Comparison of ENCODE assay signal across 9 cellular contexts in genomic region chr11:74011360-74012071, GRCh38. TPM values are rescaled to one million over a fixed set of nuclear protein-coding genes. Genes with fewer than 3 reads are reported as not detected.
DNase-seq lines count a peak whose midpoint lies in the region; ATAC-seq lines count a peak whose summit lies in the region.
"Had no signal": no experiment of that assay in that cellular context is flagged by ENCODE, and none has a peak within 500 bp of the region (broad histone marks: within the 10 kb centered on the region; RNA-seq: fewer than 3 reads in every experiment).

No MANE protein-coding gene starts in this region.

- H3K27ac Mint-ChIP-seq in activated CD4-positive, alpha-beta memory T cell treated with anti-CD3 and anti-CD28 coated beads for 36 hours, result peak overlapping the region; percentile 95
- H3K27ac Mint-ChIP-seq in naive thymus-derived CD4-positive, alpha-beta T cell, result peak overlapping the region; percentile 80 to 98 (median 94)

- CTCF ChIA-PET in activated CD4-positive, alpha-beta memory T cell treated with anti-CD3 and anti-CD28 coated beads for 36 hours (lab: Charles Lee), result interaction anchor here (0.6 to 2.0 kb wide), 4 partner anchors 8 to 31 kb away, joined by 3 to 7 read pairs (median 4); no protein-coding TSS in a partner anchor
- CTCF ChIA-PET in naive thymus-derived CD4-positive, alpha-beta T cell (lab: Charles Lee), result interaction anchor here (0.6 to 1.4 kb wide), 4 partner anchors 22 to 162 kb away, joined by 3 to 4 read pairs (median 3); no protein-coding TSS in a partner anchor

- peak overlapping the region; percentile 24 for H3K4me3 Mint-ChIP-seq in activated CD4-positive, alpha-beta memory T cell treated with anti-CD3 and anti-CD28 coated beads for 36 hours
- H3K4me3 Mint-ChIP-seq in naive thymus-derived CD4-positive, alpha-beta T cell, result peak overlapping the region; percentile 55 to 81 (median 66)

- H3K27me3 ChIP-seq in naive thymus-derived CD4-positive, alpha-beta T cell (ENCODE audit: control insufficient read depth in 2 of 2, insufficient read depth in 2 of 2, low read length in 2 of 2), result no peaks in the 10 kb centered on the region

- H3K36me3 ChIP-seq in naive thymus-derived CD4-positive, alpha-beta T cell (ENCODE audit: control insufficient read depth in 2 of 3, insufficient read depth in 3 of 3, low read length in 3 of 3), result no peaks in the 10 kb centered on the region

- H3K4me1 Mint-ChIP-seq in activated CD4-positive, alpha-beta memory T cell treated with anti-CD3 and anti-CD28 coated beads for 36 hours (ENCODE audit: low read depth), result peaks cover 86% of the 10 kb centered on the region
- peaks cover 46 to 99% (median 87%) of the 10 kb centered on the region in 7 donors for H3K4me1 Mint-ChIP-seq in naive thymus-derived CD4-positive, alpha-beta T cell

- H3K27ac ChIP-seq in naive thymus-derived CD4-positive, alpha-beta T cell (ENCODE audit: low read depth, low read length), result peak overlapping the region; percentile 61
- H3K27ac ChIP-seq: epithelial cell of prostate had no signal

- H3K4me1 ChIP-seq in naive thymus-derived CD4-positive, alpha-beta T cell (ENCODE audit: control insufficient read depth in 2 of 2, insufficient read depth in 2 of 2, low read length in 2 of 2), result peaks cover 83 to 95% of the 10 kb centered on the region in 2 donors

- peaks cover 14% of the 10 kb centered on the region for H3K36me3 Mint-ChIP-seq in activated CD4-positive, alpha-beta memory T cell treated with anti-CD3 and anti-CD28 coated beads for 36 hours
- H3K36me3 Mint-ChIP-seq in naive thymus-derived CD4-positive, alpha-beta T cell, result peaks cover 4 to 23% (median 7%) of the 10 kb centered on the region in 5 donors

- POLR2A ChIA-PET in activated CD4-positive, alpha-beta memory T cell treated with anti-CD3 and anti-CD28 coated beads for 36 hours (lab: Charles Lee), result interaction anchor here (0.7 to 6.1 kb wide), 11 partner anchors 8 to 134 kb away, joined by 3 to 95 read pairs (median 7); partner anchors contain the start of gene UCP2
- POLR2A ChIA-PET in naive thymus-derived CD4-positive, alpha-beta T cell (lab: Charles Lee), result interaction anchor here (0.9 to 14.0 kb wide), 8 partner anchors 9 to 40 kb away, joined by 4 to 237 read pairs (median 8); partner anchors contain the start of gene UCP2

- H3K9me3 ChIP-seq in naive thymus-derived CD4-positive, alpha-beta T cell (ENCODE audit: control insufficient read depth in 2 of 3, low read length in 3 of 3), result no peaks in the 10 kb centered on the region

- ATAC-seq in GM18520 (IDR thresholded peaks at IDR 0.05; ENCODE audit: unreplicated experiment), result peak; percentile 61
- ATAC-seq in HG02981 (IDR thresholded peaks at IDR 0.05; ENCODE audit: unreplicated experiment), result peak; percentile 81
- ATAC-seq in naive thymus-derived CD4-positive, alpha-beta T cell, result peak; percentile 84

- no peaks in the 10 kb centered on the region for H3K27me3 Mint-ChIP-seq in activated CD4-positive, alpha-beta memory T cell treated with anti-CD3 and anti-CD28 coated beads for 36 hours
- no peaks in the 10 kb centered on the region for H3K27me3 Mint-ChIP-seq in naive thymus-derived CD4-positive, alpha-beta T cell

- intact Hi-C loops in activated CD4-positive, alpha-beta memory T cell treated with anti-CD3 and anti-CD28 coated beads for 36 hours (cut with micrococcal nuclease), result loop anchor here (1.0 to 2.0 kb wide), 5 partner anchors 9 to 31 kb away; no protein-coding TSS in a partner anchor
- intact Hi-C loops in naive thymus-derived CD4-positive, alpha-beta T cell (cut with micrococcal nuclease), result loop anchor here (1.0 to 2.0 kb wide), 6 partner anchors 9 to 31 kb away; no protein-coding TSS in a partner anchor

- no peaks in the 10 kb centered on the region for H3K9me3 Mint-ChIP-seq in activated CD4-positive, alpha-beta memory T cell treated with anti-CD3 and anti-CD28 coated beads for 36 hours
- peaks cover 0 to 3% (median 0%) of the 10 kb centered on the region in 11 donors for H3K9me3 Mint-ChIP-seq in naive thymus-derived CD4-positive, alpha-beta T cell

- peak; percentile 84 for DNase-seq in activated CD4-positive, alpha-beta memory T cell treated with anti-CD3 and anti-CD28 coated beads for 36 hours
- peak in 8 of 9 donors; percentile 16 to 67 (median 46) for DNase-seq in naive thymus-derived CD4-positive, alpha-beta T cell
- DNase-seq in NCI-H1092 (lab: John Stamatoyannopoulos, UW) (no peak), glomerular visceral epithelial cell (ENCODE audit: extremely low spot score) (no peak), middle frontal gyrus (ENCODE audit: extremely low spot score, low spot score) (no peak), ecto neural progenitor cell (ENCODE audit: low spot score) (no peak)

- no peak overlapping the region for H3K4me3 ChIP-seq in naive thymus-derived CD4-positive, alpha-beta T cell (ENCODE audit: low read length)

RNA-seq across cellular contexts. Expression of gene UCP3, which starts 2.6 kb away (rescaled TPM):
- 1 to 10 TPM; 1.4 to 2.0 TPM for total RNA-seq in activated CD4-positive, alpha-beta memory T cell treated with anti-CD3 and anti-CD28 coated beads for 36 hours
- total RNA-seq in naive thymus-derived CD4-positive, alpha-beta T cell, result 10 to 100 TPM in 1 of 5 experiments, 1 to 10 TPM in 4; 3.8 to 10.5 (median 6.6) TPM
- polyA plus RNA-seq in naive thymus-derived CD4-positive, alpha-beta T cell, result under 1 TPM; 0.41 to 0.97 TPM

RNA-seq across cellular contexts. Expression of gene UCP2, which starts 28.9 kb away (rescaled TPM):
- total RNA-seq in activated CD4-positive, alpha-beta memory T cell treated with anti-CD3 and anti-CD28 coated beads for 36 hours, result 100 to 1,000 TPM; 461 to 471 TPM
- total RNA-seq in naive thymus-derived CD4-positive, alpha-beta T cell, result 100 to 1,000 TPM; 365 to 949 (median 395) TPM
- polyA plus RNA-seq in naive thymus-derived CD4-positive, alpha-beta T cell, result 1,000 to 10,000 TPM; 1,221 to 1,411 TPM

Comparison
In these comparisons a context has a peak if more than half of its experiments do, and no peak if none do; other contexts are left out.
1. DNase-seq: peak in activated CD4-positive, alpha-beta memory T cell treated with anti-CD3 and anti-CD28 coated beads for 36 hours (single experiment) and naive thymus-derived CD4-positive, alpha-beta T cell (8 of 9); none in NCI-H1092 (single experiment), glomerular visceral epithelial cell (single experiment), middle frontal gyrus (single experiment) and ecto neural progenitor cell (single experiment).
2. Peak in every context shown above with its lines, with median percentiles within 50 percentile points of each other: ATAC-seq.